In genomic region chr1:31064685-31065309, GRCh38 we compare ENCODE assay signal across 8 cellular contexts. TPM values are rescaled to one million over a fixed set of nuclear protein-coding genes. Genes with fewer than 3 reads are reported as not detected.
DNase-seq lines count a peak whose midpoint lies in the region; ATAC-seq and TF ChIP-seq lines count a peak whose summit lies in the region.

No MANE protein-coding gene starts in this region.

- peak overlapping the region; percentile 99 to 100 for H3K27ac Mint-ChIP-seq in activated naive CD4-positive, alpha-beta T cell treated with anti-CD3 and anti-CD28 coated beads, Interleukin-2, amount 50 U/mL, for 72 hours
- peak overlapping the region; percentile 100 for H3K27ac Mint-ChIP-seq in progenitor cell of endocrine pancreas

- peak overlapping the region; percentile 100 for H3K4me3 Mint-ChIP-seq in progenitor cell of endocrine pancreas (ENCODE audit: low read depth)

- POLR2A ChIA-PET in AG04450 (lab: Yijun Ruan, JAX) (interaction anchor here (0.7 kb wide), 2 partner anchors 17 to 88 kb away, joined by 3 to 4 read pairs; no protein-coding TSS in a partner anchor), GM10248 (lab: Yijun Ruan, JAX) (interaction anchor here (0.5 to 0.7 kb wide), 2 partner anchors 346 to 1097 kb away, joined by 3 to 4 read pairs; no protein-coding TSS in a partner anchor)

- H3K27ac ChIP-seq in AG04450 (ENCODE audit: low read depth, low read length) = peak overlapping the region; percentile 95

- intact Hi-C loops in left cardiac atrium (cut with DNase I) = loop anchor here in 1 of 2 donors (10.0 kb wide), 1 partner anchor 70 kb away; no protein-coding TSS in a partner anchor

- H3K4me1 Mint-ChIP-seq in progenitor cell of endocrine pancreas (ENCODE audit: low read depth) = peaks cover 15% of the 10 kb centered on the region

- no peaks in the 10 kb centered on the region for H3K9me3 ChIP-seq in AG04450 (ENCODE audit: control insufficient read depth, insufficient read depth, low read length)

- DNase-seq in AG04450 (ENCODE audit: low read depth, low spot score) (no peak), GM10248 (ENCODE audit: extremely low spot score) (peak; percentile 30), NCI-H1092 (lab: John Stamatoyannopoulos, UW) (peak; percentile 51), left cardiac atrium (peak; percentile 24), progenitor cell of endocrine pancreas (ENCODE audit: low spot score, unreplicated experiment) (no peak), GM19240 (ENCODE audit: insufficient read length, low spot score) (no peak)
- DNase-seq in activated naive CD4-positive, alpha-beta T cell treated with anti-CD3 and anti-CD28 coated beads, Interleukin-2, amount 50 U/mL, for 72 hours (ENCODE audit: low spot score in 2 of 2) = peak; percentile 31 to 62

- H3K9me3 Mint-ChIP-seq in activated naive CD4-positive, alpha-beta T cell treated with anti-CD3 and anti-CD28 coated beads, Interleukin-2, amount 50 U/mL, for 72 hours = no peaks in the 10 kb centered on the region
- H3K9me3 Mint-ChIP-seq in progenitor cell of endocrine pancreas (ENCODE audit: low read depth) = no peaks in the 10 kb centered on the region

- H3K27me3 Mint-ChIP-seq in progenitor cell of endocrine pancreas = no peaks in the 10 kb centered on the region

- TF ChIP-seq CTCF in AG04450 (IDR thresholded peaks at IDR 0.05; ENCODE audit: low read depth, low read length) (no peak), GM10248 (IDR thresholded peaks at IDR 0.05; ENCODE audit: control extremely low read depth, extremely low read depth, low read depth, missing control alignments) (no peak), progenitor cell of endocrine pancreas (IDR thresholded peaks at IDR 0.05; ENCODE audit: unreplicated experiment) (no peak)

- CTCF ChIA-PET in AG04450 (lab: Charles Lee) = interaction anchor here (1.0 to 1.2 kb wide), 2 partner anchors 74 to 88 kb away, joined by 3 read pairs; no protein-coding TSS in a partner anchor
- CTCF ChIA-PET in GM10248 (lab: Yijun Ruan, JAX) = no interaction called here

- H3K27me3 ChIP-seq in AG04450 (ENCODE audit: control insufficient read depth, insufficient read depth, low read length) = no peaks in the 10 kb centered on the region

- peak overlapping the region; percentile 65 for H3K4me3 ChIP-seq in AG04450 (ENCODE audit: low read depth, low read length)

- ATAC-seq in activated naive CD4-positive, alpha-beta T cell treated with anti-CD3 and anti-CD28 coated beads, Interleukin-2, amount 50 U/mL, for 72 hours = peak in 1 of 2 donors; percentile 3
- ATAC-seq in left cardiac atrium (peak; percentile 4 to 5), GM18861 (IDR thresholded peaks at IDR 0.05; ENCODE audit: unreplicated experiment) (no peak)

- H3K36me3 Mint-ChIP-seq in activated naive CD4-positive, alpha-beta T cell treated with anti-CD3 and anti-CD28 coated beads, Interleukin-2, amount 50 U/mL, for 72 hours = peaks cover 20 to 22% of the 10 kb centered on the region in 2 donors
- H3K36me3 Mint-ChIP-seq in progenitor cell of endocrine pancreas (ENCODE audit: insufficient read depth) = peaks cover 4% of the 10 kb centered on the region

RNA-seq across cellular contexts. Expression of gene PUM1, which starts 0.7 kb away (rescaled TPM):
- polyA plus RNA-seq in AG04450 (2011; rRNA removed) = 71.3 and 73.0 TPM in 2 replicates
- polyA minus RNA-seq in AG04450 (2011; rRNA and poly(A)+ RNA removed) = 284 and 379 TPM in 2 replicates
- total RNA-seq in activated naive CD4-positive, alpha-beta T cell treated with anti-CD3 and anti-CD28 coated beads, Interleukin-2, amount 50 U/mL, for 72 hours = 100 to 1,000 TPM; 107 to 118 TPM
- total RNA-seq in left cardiac atrium (10 to 100 TPM; 71.3 to 75.1 TPM), progenitor cell of endocrine pancreas (244 and 249 TPM in 2 replicates)

Comparison
In these comparisons a context has a peak if more than half of its experiments do, and no peak if none do; other contexts are left out.
1. DNase-seq: peak in GM10248 (single experiment), NCI-H1092 (single experiment), activated naive CD4-positive, alpha-beta T cell treated with anti-CD3 and anti-CD28 coated beads, Interleukin-2, amount 50 U/mL, for 72 hours (2 of 2) and left cardiac atrium (single experiment); none in AG04450 (single experiment), progenitor cell of endocrine pancreas (single experiment) and GM19240 (single experiment).